Comparison of ENCODE assay signal across 8 cellular contexts in the genomic region with DNA sequence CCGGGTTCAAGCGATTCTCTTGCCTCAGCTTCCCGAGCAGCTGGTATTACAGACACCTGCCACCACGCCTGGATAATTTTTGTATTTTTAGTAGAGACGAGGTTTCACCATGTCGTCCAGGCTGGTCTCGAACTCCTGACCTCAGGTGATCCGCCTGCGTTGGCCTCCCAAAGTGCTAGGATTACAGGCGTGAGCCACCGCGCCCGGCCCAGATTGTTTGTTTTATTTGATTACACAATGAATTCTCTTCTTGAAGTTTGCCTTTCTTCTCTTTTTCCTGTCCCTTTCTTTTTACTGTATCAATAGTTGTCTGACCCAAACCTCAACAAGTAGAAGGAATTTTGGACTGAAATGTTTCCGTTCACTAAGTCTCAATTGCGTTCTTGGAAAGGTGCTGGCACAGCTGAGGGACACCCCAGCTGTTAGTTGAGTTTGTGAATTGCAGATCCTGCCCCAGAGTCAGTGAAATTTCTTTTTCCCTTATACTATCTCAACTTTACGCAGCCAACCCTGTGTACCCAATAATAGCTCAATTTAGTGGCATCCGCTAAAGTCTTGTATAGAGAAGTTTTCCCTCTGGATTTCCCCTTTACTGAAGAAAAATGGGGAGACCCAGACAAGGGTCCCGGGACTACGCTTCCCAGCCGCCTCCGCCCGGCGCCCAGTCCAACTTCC. TPM values are rescaled to one million over a fixed set of nuclear protein-coding genes. Genes with fewer than 3 reads are reported as not detected.
DNase-seq lines count a peak whose midpoint lies in the region; ATAC-seq and TF ChIP-seq lines count a peak whose summit lies in the region.

No MANE protein-coding gene starts in this region.

- no peaks in the 10 kb centered on the region for H3K9me3 ChIP-seq in CD4-positive, alpha-beta T cell (ENCODE audit: control insufficient read depth, low read length)
- H3K9me3 ChIP-seq in KOPT-K1 (ENCODE audit: insufficient read depth, low read length, poor library complexity, severe bottlenecking), result no peaks in the 10 kb centered on the region

- DNase-seq in CD4-positive, alpha-beta T cell, result no peak
- DNase-seq in chondrocyte (ENCODE audit: low spot score) (no peak), neural crest cell (ENCODE audit: low read depth, low spot score) (no peak), RKO (ENCODE audit: low spot score) (no peak)

- no peaks in the 10 kb centered on the region for H3K27me3 Mint-ChIP-seq in CD4-positive, alpha-beta T cell
- H3K27me3 Mint-ChIP-seq in chondrocyte (ENCODE audit: low read depth) (no peaks in the 10 kb centered on the region), neural crest cell (ENCODE audit: low read depth) (no peaks in the 10 kb centered on the region)

- no peaks in the 10 kb centered on the region for H3K9me3 Mint-ChIP-seq in CD4-positive, alpha-beta T cell
- H3K9me3 Mint-ChIP-seq in chondrocyte (ENCODE audit: low read depth), result peaks cover 3% of the 10 kb centered on the region
- H3K9me3 Mint-ChIP-seq in neural crest cell, result no peaks in the 10 kb centered on the region

- intact Hi-C loops in CD4-positive, alpha-beta T cell (cut with DNase I, micrococcal nuclease), result loop anchor here (2.0 to 10.0 kb wide), 4 partner anchors 21 to 1033 kb away; a partner anchor contains a TSS

- peak overlapping the region; percentile 79 for H3K27ac Mint-ChIP-seq in CD4-positive, alpha-beta T cell
- peak overlapping the region; percentile 45 for H3K27ac Mint-ChIP-seq in chondrocyte (ENCODE audit: unreplicated experiment)
- H3K27ac Mint-ChIP-seq in neural crest cell (ENCODE audit: unreplicated experiment), result peak overlapping the region; percentile 83

- peak; percentile 2 for ATAC-seq in CD4-positive, alpha-beta T cell (ENCODE audit: poor library complexity)
- ATAC-seq in GM21619 (IDR thresholded peaks at IDR 0.05; ENCODE audit: unreplicated experiment) (no peak), GM18873 (IDR thresholded peaks at IDR 0.05; ENCODE audit: low FRiP score, unreplicated experiment) (no peak), HG02588 (IDR thresholded peaks at IDR 0.05; ENCODE audit: unreplicated experiment) (no peak)

- CTCF ChIA-PET in CD4-positive, alpha-beta T cell (lab: Charles Lee), result interaction anchor here (1.2 kb wide), 1 partner anchor 202 kb away, joined by 3 read pairs; no protein-coding TSS in a partner anchor

- H3K4me1 Mint-ChIP-seq in CD4-positive, alpha-beta T cell (ENCODE audit: low read depth), result peaks cover 36% of the 10 kb centered on the region
- H3K4me1 Mint-ChIP-seq in chondrocyte (ENCODE audit: low read depth) (peaks cover 20% of the 10 kb centered on the region), neural crest cell (peaks cover 39% of the 10 kb centered on the region)

- peaks cover 4% of the 10 kb centered on the region for H3K36me3 Mint-ChIP-seq in CD4-positive, alpha-beta T cell (ENCODE audit: low read depth)
- no peaks in the 10 kb centered on the region for H3K36me3 Mint-ChIP-seq in chondrocyte (ENCODE audit: low read depth)
- no peaks in the 10 kb centered on the region for H3K36me3 Mint-ChIP-seq in neural crest cell (ENCODE audit: low read depth)

- POLR2A ChIA-PET in CD4-positive, alpha-beta T cell (lab: Charles Lee), result interaction anchor here (0.7 to 6.0 kb wide), 7 partner anchors 21 to 1029 kb away, joined by 3 to 68 read pairs (median 6); a partner anchor contains a TSS

- TF ChIP-seq CTCF in CD4-positive, alpha-beta T cell (IDR thresholded peaks at IDR 0.05), result no peak
- TF ChIP-seq CTCF in chondrocyte (IDR thresholded peaks at IDR 0.05) (no peak), neural crest cell (conservative IDR thresholded peaks at IDR 0.05) (no peak)

- no peaks in the 10 kb centered on the region for H3K36me3 ChIP-seq in KOPT-K1 (ENCODE audit: insufficient read depth, low read length)

- H3K27me3 ChIP-seq in CD4-positive, alpha-beta T cell (ENCODE audit: control insufficient read depth, insufficient read depth, low read length), result no peaks in the 10 kb centered on the region

- H3K27ac ChIP-seq in CD4-positive, alpha-beta T cell (ENCODE audit: low read depth, low read length), result no peak overlapping the region
- peak overlapping the region; percentile 20 for H3K27ac ChIP-seq in KOPT-K1 (ENCODE audit: low read depth, low read length, poor library complexity, severe bottlenecking)

- H3K4me3 Mint-ChIP-seq in CD4-positive, alpha-beta T cell, result peak overlapping the region; percentile 85
- H3K4me3 Mint-ChIP-seq in chondrocyte (ENCODE audit: unreplicated experiment) (peak overlapping the region; percentile 64), neural crest cell (peak overlapping the region; percentile 90)

RNA-seq across cellular contexts. Expression of a gene that starts 0.6 kb away (rescaled TPM):
- 10 to 100 TPM; 20.6 to 26.9 TPM for total RNA-seq in CD4-positive, alpha-beta T cell
- total RNA-seq in chondrocyte, result 9.3 to 11.0 TPM (median 10.1 TPM) in 3 replicates
- total RNA-seq in neural crest cell, result 6.2 and 7.9 TPM in 2 replicates
